Comparison of ENCODE assay signal across 21 cellular contexts in genomic region chrX:134452591-134452990, GRCh38.
"Had no signal": no experiment of that assay in that cellular context is flagged by ENCODE, and none has a peak within 500 bp of the region (broad histone marks: within the 10 kb centered on the region; RNA-seq: fewer than 3 reads in every experiment).

No MANE protein-coding gene starts in this region.

- H3K4me1 ChIP-seq: body of pancreas had no signal

- H3K27ac Mint-ChIP-seq: activated CD8-positive, alpha-beta T cell treated with anti-CD3 and anti-CD28 coated beads for 36 hours; activated naive CD8-positive, alpha-beta T cell treated with anti-CD3 and anti-CD28 coated beads, Interleukin-2, amount 10 ng/mL, durations not matched to agents 7 days and 5 days; activated T-cell treated with anti-CD3 and anti-CD28 coated beads, Interleukin-2, amount 50 U/mL, for 72 hours; activated T-helper 2 cell treated with anti-CD3 and anti-CD28 coated beads, Interferon-gamma antibody, Interleukin-2, Interleukin-4, amounts not matched to agents 10 μg/mL and 5 μg/mL and 100 μg/mL, durations not matched to agents 14 hours and 24 hours and 36 hours had no signal

- ATAC-seq: activated CD4-positive, CD25-positive, alpha-beta regulatory T cell treated with anti-CD3 and anti-CD28 coated beads, Interleukin-2, amount 50 U/mL, for 24 hours; activated CD8-positive, alpha-beta T cell treated with anti-CD3 and anti-CD28 coated beads for 36 hours; activated T-cell treated with anti-CD3 and anti-CD28 coated beads, Interleukin-2, amount 50 U/mL, for 72 hours; body of pancreas; PC-3 had no signal

- DNase-seq: activated CD4-positive, alpha-beta T cell treated with anti-CD3 and anti-CD28 coated beads for 4 hours; activated CD8-positive, alpha-beta memory T cell treated with anti-CD3 and anti-CD28 coated beads, Interleukin-2, amount 50 U/mL, for 4 hours; activated CD8-positive, alpha-beta T cell treated with anti-CD3 and anti-CD28 coated beads for 36 hours; activated gamma-delta T cell treated with Interleukin-2 at 50 U/mL for 16 hours; activated naive CD4-positive, alpha-beta T cell treated with anti-CD3 and anti-CD28 coated beads, Interleukin-2, amount 50 U/mL, for 16 hours; activated naive CD8-positive, alpha-beta T cell treated with anti-CD3 and anti-CD28 coated beads, Interleukin-2, amount 10 ng/mL, durations not matched to agents 7 days and 5 days; activated T-cell treated with anti-CD3 and anti-CD28 coated beads, Interleukin-2, amount 50 U/mL, for 72 hours; aorta; body of pancreas; Karpas-422; NCI-H1048; NCI-H146; NCI-H187 treated with DMSO at 0.1 percent for 48 hours; NCI-H2081 treated with DMSO at 0.1 percent for 48 hours; NCI-H446; NCI-H524; PC-3; SHP77 treated with DMSO at 0.1 percent for 48 hours had no signal

- H3K27ac ChIP-seq: body of pancreas had no signal

- FAIRE-seq: K562 had no signal

- H3K4me3 ChIP-seq: body of pancreas, K562 had no signal

- H3K9me3 Mint-ChIP-seq: activated CD8-positive, alpha-beta T cell treated with anti-CD3 and anti-CD28 coated beads for 36 hours; activated naive CD8-positive, alpha-beta T cell treated with anti-CD3 and anti-CD28 coated beads, Interleukin-2, amount 10 ng/mL, durations not matched to agents 7 days and 5 days; activated T-cell treated with anti-CD3 and anti-CD28 coated beads, Interleukin-2, amount 50 U/mL, for 72 hours; activated T-helper 2 cell treated with anti-CD3 and anti-CD28 coated beads, Interferon-gamma antibody, Interleukin-2, Interleukin-4, amounts not matched to agents 10 μg/mL and 5 μg/mL and 100 μg/mL, durations not matched to agents 14 hours and 24 hours and 36 hours had no signal

- H3K4me3 Mint-ChIP-seq: activated CD8-positive, alpha-beta T cell treated with anti-CD3 and anti-CD28 coated beads for 36 hours; activated naive CD8-positive, alpha-beta T cell treated with anti-CD3 and anti-CD28 coated beads, Interleukin-2, amount 10 ng/mL, durations not matched to agents 7 days and 5 days; activated T-cell treated with anti-CD3 and anti-CD28 coated beads, Interleukin-2, amount 50 U/mL, for 72 hours had no signal

- H3K27me3 ChIP-seq: body of pancreas had no signal

- H3K27me3 Mint-ChIP-seq: activated CD8-positive, alpha-beta T cell treated with anti-CD3 and anti-CD28 coated beads for 36 hours; activated naive CD8-positive, alpha-beta T cell treated with anti-CD3 and anti-CD28 coated beads, Interleukin-2, amount 10 ng/mL, durations not matched to agents 7 days and 5 days had no signal

- H3K9me3 ChIP-seq: body of pancreas had no signal
